ENCODE assay signal across 16 cellular contexts in genomic region chr1:77473690-77474089, GRCh38.
A peak's percentile ranks its signal among the peaks of the same experiment; 100 is the strongest.
DNase-seq lines count a peak whose midpoint lies in the region; ATAC-seq, FAIRE-seq and TF ChIP-seq lines count a peak whose summit lies in the region.
"Had no signal": no experiment of that assay in that cellular context is flagged by ENCODE, and none has a peak within 500 bp of the region (broad histone marks: within the 10 kb centered on the region; RNA-seq: fewer than 3 reads in every experiment).

No MANE protein-coding gene starts in this region.

- H3K4me3 Mint-ChIP-seq in activated naive CD8-positive, alpha-beta T cell treated with anti-CD3 and anti-CD28 coated beads, Interleukin-2, amount 50 U/mL, for 24 hours = no peak overlapping the region

- peak overlapping the region; percentile 62 for H3K4me2 ChIP-seq in A549

- POLR2A ChIA-PET in A549 (lab: Yijun Ruan, JAX) = no interaction called here

- H3K27ac Mint-ChIP-seq in activated naive CD8-positive, alpha-beta T cell treated with anti-CD3 and anti-CD28 coated beads, Interleukin-2, amount 50 U/mL, for 24 hours = no peak overlapping the region

- H3K4me1 ChIP-seq in A549 (peaks cover 17% of the 10 kb centered on the region; the same call in 2 of the 3 replicates), heart left ventricle (peaks cover 0 to 5% (median 0%) of the 10 kb centered on the region in 12 donors)
- H3K4me1 ChIP-seq: pancreas had no signal

- TF ChIP-seq CTCF in A549 (IDR thresholded peaks at IDR 0.05) = no peak
- no peak for TF ChIP-seq CTCF in astrocyte of the cerebellum (IDR thresholded peaks at IDR 0.05; ENCODE audit: low read depth, low read length, missing control alignments)
- TF ChIP-seq CTCF in heart left ventricle (IDR thresholded peaks at IDR 0.05) = no peak

- H3K9me3 ChIP-seq in A549 (no peaks in the 10 kb centered on the region), heart left ventricle (peaks cover 0 to 4% (median 0%) of the 10 kb centered on the region in 12 donors)
- H3K9me3 ChIP-seq: pancreas had no signal

- no peaks in the 10 kb centered on the region for H3K36me3 Mint-ChIP-seq in activated naive CD8-positive, alpha-beta T cell treated with anti-CD3 and anti-CD28 coated beads, Interleukin-2, amount 50 U/mL, for 24 hours (ENCODE audit: low read depth)

- in situ Hi-C loops in astrocyte of the cerebellum (cut with HindIII; ENCODE audit: low sequenced_read_pairs) = no loop called here

- no peaks in the 10 kb centered on the region for H3K36me3 ChIP-seq in heart left ventricle
- H3K36me3 ChIP-seq: pancreas, stomach had no signal

- peaks cover 4% of the 10 kb centered on the region for H3K4me1 Mint-ChIP-seq in activated naive CD8-positive, alpha-beta T cell treated with anti-CD3 and anti-CD28 coated beads, Interleukin-2, amount 50 U/mL, for 24 hours

- intact Hi-C loops in heart left ventricle (cut with DNase I) = no loop called here

- peaks cover 5% of the 10 kb centered on the region for H3K9me3 Mint-ChIP-seq in activated naive CD8-positive, alpha-beta T cell treated with anti-CD3 and anti-CD28 coated beads, Interleukin-2, amount 50 U/mL, for 24 hours

- H3K27ac ChIP-seq in A549 (peak overlapping the region; percentile 36 to 73; a peak in 4 of 6 replicates), heart left ventricle (no peak overlapping the region)
- H3K27ac ChIP-seq: pancreas, stomach had no signal

- no peak for TF ChIP-seq RAD21 in A549 (conservative IDR thresholded peaks at IDR 0.05 in 1 of 2, IDR thresholded peaks at IDR 0.05 in 1 of 2)

- WGBS in A549 (ENCODE audit: missing lambda C conversion rate) = 10% methylated on average over 3 of the region's 3 CpGs
- 54 to 62% (median 59%) methylated on average over 3 of the region's 3 CpGs for WGBS in heart left ventricle, 4 donors

- no peaks in the 10 kb centered on the region for H3K27me3 Mint-ChIP-seq in activated naive CD8-positive, alpha-beta T cell treated with anti-CD3 and anti-CD28 coated beads, Interleukin-2, amount 50 U/mL, for 24 hours

- no peaks in the 10 kb centered on the region for H3K27me3 ChIP-seq in heart left ventricle
- H3K27me3 ChIP-seq: pancreas, stomach had no signal

- CTCF ChIA-PET in A549 (lab: Yijun Ruan, JAX) = interaction anchor here (1.0 kb wide), 1 partner anchor 25 kb away, joined by 3 read pairs; no protein-coding TSS in a partner anchor

- TF ChIP-seq POLR2A in A549 (IDR thresholded peaks at IDR 0.05; ENCODE audit: low read length) = no peak
- TF ChIP-seq POLR2A in heart left ventricle (IDR thresholded peaks at IDR 0.05) = no peak

- ATAC-seq in A549 (peak; percentile 56 to 83; a peak in 5 of 6 replicates), heart left ventricle (no peak)
- ATAC-seq in activated naive CD8-positive, alpha-beta T cell treated with anti-CD3 and anti-CD28 coated beads, Interleukin-2, amount 50 U/mL, for 24 hours = no peak
- ATAC-seq: K562, pancreas had no signal

- DNase-seq in A549 (ENCODE audit: low read depth in 1 of 2, low spot score in 1 of 2) (peak in 1 of 2 experiments; percentile 30), HS-5 (ENCODE audit: low read depth) (peak; percentile 89), astrocyte of the cerebellum (ENCODE audit: low read depth) (peak; percentile 33), glomerular endothelial cell (ENCODE audit: extremely low read depth, low read depth, low spot score) (peak; percentile 20), heart left ventricle (no peak), NCI-H2196 treated with DMSO at 0.1 percent for 48 hours (lab: John Stamatoyannopoulos, UW; ENCODE audit: unreplicated experiment) (no peak)
- DNase-seq in activated naive CD8-positive, alpha-beta T cell treated with anti-CD3 and anti-CD28 coated beads, Interleukin-2, amount 50 U/mL, for 24 hours = no peak
- no peak for DNase-seq in stimulated activated CD4-positive, alpha-beta T cell treated with anti-CD3 and anti-CD28 coated beads, Interleukin-4, amount 100 ng/mL, for 4 hours
- DNase-seq: aorta; NCI-H2107; pancreas; stimulated activated CD4-positive, alpha-beta T cell treated with anti-CD3 and anti-CD28 coated beads, Interleukin-4, amount 100 ng/mL, for 1 hour; stomach had no signal

- FAIRE-seq in A549 (lab: Jason Lieb, UNC) = no peak
- FAIRE-seq: A204.1, frontal cortex, K562, pancreas had no signal

- no peak overlapping the region for H3K4me3 ChIP-seq in A549
- H3K4me3 ChIP-seq in astrocyte of the cerebellum (ENCODE audit: low read depth, low read length) = no peak overlapping the region
- H3K4me3 ChIP-seq in heart left ventricle = no peak overlapping the region
- H3K4me3 ChIP-seq: K562, pancreas, stomach had no signal

- no peak for TF ChIP-seq EP300 in A549 (IDR thresholded peaks at IDR 0.05)

TF ChIP-seq in A549, 52 proteins besides CTCF, POLR2A, EP300 and RAD21:
- no peak for TF ChIP-seq KDM1A (IDR thresholded peaks at IDR 0.05; ENCODE audit: low read depth)
- no peak for TF ChIP-seq HOXB13 (CRISPR knock-in tag; IDR thresholded peaks at IDR 0.05; ENCODE audit: low read depth)
- no peak for TF ChIP-seq MYC (IDR thresholded peaks at IDR 0.05; ENCODE audit: borderline replicate concordance, low read length)
- no peak for TF ChIP-seq NR3C1 (IDR thresholded peaks at IDR 0.05)
TF ChIP-seq in A549: peak in this region for 0.

Comparison
In these comparisons a context has a peak if more than half of its experiments do, and no peak if none do; other contexts are left out.
1. ATAC-seq: peak in A549 (2 of 2); none in activated naive CD8-positive, alpha-beta T cell treated with anti-CD3 and anti-CD28 coated beads, Interleukin-2, amount 50 U/mL, for 24 hours (single experiment) and heart left ventricle (0 of 4).
2. DNase-seq: peak in HS-5 (single experiment), astrocyte of the cerebellum (single experiment) and glomerular endothelial cell (single experiment); none in activated naive CD8-positive, alpha-beta T cell treated with anti-CD3 and anti-CD28 coated beads, Interleukin-2, amount 50 U/mL, for 24 hours (single experiment), heart left ventricle (0 of 5), stimulated activated CD4-positive, alpha-beta T cell treated with anti-CD3 and anti-CD28 coated beads, Interleukin-4, amount 100 ng/mL, for 4 hours (0 of 2) and NCI-H2196 treated with DMSO at 0.1 percent for 48 hours (single experiment).
3. H3K27ac ChIP-seq: peak in A549 (2 of 2); none in heart left ventricle (0 of 12).